ENCODE assay signal across 8 cellular contexts in genomic region chr4:112279025-112279881, GRCh38. TPM values are rescaled to one million over a fixed set of nuclear protein-coding genes. Genes with fewer than 3 reads are reported as not detected.
DNase-seq lines count a peak whose midpoint lies in the region; ATAC-seq and TF ChIP-seq lines count a peak whose summit lies in the region.

No MANE protein-coding gene starts in this region.

- peak overlapping the region; percentile 52 for H3K9ac ChIP-seq in OCI-LY1 (ENCODE audit: low read length)

- H3K4me1 ChIP-seq in OCI-LY1 (ENCODE audit: insufficient read depth, low read length, severe bottlenecking) (peaks cover 55% of the 10 kb centered on the region), psoas muscle (peaks cover 15% of the 10 kb centered on the region), prostate gland (replicated peaks) (no peaks in the 10 kb centered on the region)

- H3K4me2 ChIP-seq in OCI-LY1 (ENCODE audit: low read length): peak overlapping the region; percentile 76

- H3K27me3 Mint-ChIP-seq in activated CD4-positive, alpha-beta T cell treated with anti-CD3 and anti-CD28 coated beads for 36 hours: no peaks in the 10 kb centered on the region

- no peaks in the 10 kb centered on the region for H3K9me2 ChIP-seq in OCI-LY1 (ENCODE audit: low read depth, low read length)

- WGBS in psoas muscle, 3 donors: 54 to 58% (median 57%) methylated on average over 10 of the region's 10 CpGs
- WGBS in prostate gland: 62% methylated on average over 10 of the region's 10 CpGs

- POLR2A ChIA-PET in activated CD4-positive, alpha-beta T cell treated with anti-CD3 and anti-CD28 coated beads for 36 hours (lab: Charles Lee): no interaction called here

- no peak for ATAC-seq in activated CD4-positive, alpha-beta T cell treated with anti-CD3 and anti-CD28 coated beads for 36 hours
- peak; percentile 70 for ATAC-seq in HG02885 (IDR thresholded peaks at IDR 0.05; ENCODE audit: poor library complexity, unreplicated experiment)
- peak; percentile 58 to 82 (median 70) for ATAC-seq in psoas muscle

- peak overlapping the region; percentile 69 for H3K27ac Mint-ChIP-seq in activated CD4-positive, alpha-beta T cell treated with anti-CD3 and anti-CD28 coated beads for 36 hours

- CTCF ChIA-PET in activated CD4-positive, alpha-beta T cell treated with anti-CD3 and anti-CD28 coated beads for 36 hours (lab: Charles Lee): interaction anchor here (0.6 to 1.3 kb wide), 2 partner anchors 8 to 548 kb away, joined by 3 read pairs; no protein-coding TSS in a partner anchor

- peaks cover 7% of the 10 kb centered on the region for H3K9me3 Mint-ChIP-seq in activated CD4-positive, alpha-beta T cell treated with anti-CD3 and anti-CD28 coated beads for 36 hours (ENCODE audit: low read depth)

- H2AFZ ChIP-seq in OCI-LY1 (ENCODE audit: low read length): no peak overlapping the region

- peaks cover 67% of the 10 kb centered on the region for H3K36me3 Mint-ChIP-seq in activated CD4-positive, alpha-beta T cell treated with anti-CD3 and anti-CD28 coated beads for 36 hours (ENCODE audit: low read depth)

- H3K27me3 ChIP-seq in OCI-LY1 (ENCODE audit: insufficient read depth, low read length) (no peaks in the 10 kb centered on the region), psoas muscle (ENCODE audit: insufficient read depth in 3 of 3, low read length in 2 of 3) (no peaks in the 10 kb centered on the region), prostate gland (replicated peaks; ENCODE audit: insufficient read depth) (no peaks in the 10 kb centered on the region)

- TF ChIP-seq CTCF in OCI-LY1 (IDR thresholded peaks at IDR 0.05; ENCODE audit: low read length) (no peak), psoas muscle (IDR thresholded peaks at IDR 0.05) (no peak), prostate gland (IDR thresholded peaks at IDR 0.05) (no peak)

- H3K79me2 ChIP-seq in OCI-LY1 (ENCODE audit: insufficient read depth, low read length): peaks cover 94% of the 10 kb centered on the region

- intact Hi-C loops in activated CD4-positive, alpha-beta T cell treated with anti-CD3 and anti-CD28 coated beads for 36 hours (cut with DNase I, micrococcal nuclease): no loop called here
- intact Hi-C loops in psoas muscle (cut with DNase I) (no loop called here), prostate gland (cut with DNase I) (no loop called here)

- TF ChIP-seq POLR2A in prostate gland (IDR thresholded peaks at IDR 0.05): no peak

- no peak for DNase-seq in activated CD4-positive, alpha-beta T cell treated with anti-CD3 and anti-CD28 coated beads for 36 hours
- DNase-seq in activated CD4-positive, alpha-beta T cell treated with anti-CD3 and anti-CD28 coated beads for 4 hours: no peak
- DNase-seq in psoas muscle: no peak
- DNase-seq in C1 segment of cervical spinal cord (lab: John Stamatoyannopoulos, UW): no peak
- no peak for DNase-seq in prostate gland (ENCODE audit: low spot score)
- DNase-seq in NCI-H1048 (lab: John Stamatoyannopoulos, UW): no peak

- peak overlapping the region; percentile 56 for H3K4me3 ChIP-seq in OCI-LY1 (ENCODE audit: low read depth, low read length, poor library complexity, severe bottlenecking)
- H3K4me3 ChIP-seq in psoas muscle: no peak overlapping the region
- H3K4me3 ChIP-seq in prostate gland: no peak overlapping the region

- no peaks in the 10 kb centered on the region for H4K20me1 ChIP-seq in OCI-LY1 (ENCODE audit: insufficient read depth, low read length)

- H3K27ac ChIP-seq in OCI-LY1 (ENCODE audit: low read depth, low read length, poor library complexity, severe bottlenecking): peak overlapping the region; percentile 76
- H3K27ac ChIP-seq in psoas muscle: no peak overlapping the region
- no peak overlapping the region for H3K27ac ChIP-seq in prostate gland

- no peaks in the 10 kb centered on the region for H3F3A ChIP-seq in OCI-LY1 (ENCODE audit: insufficient read depth, low read length)

- H3K9me3 ChIP-seq in OCI-LY1 (ENCODE audit: low read length) (peaks cover 3% of the 10 kb centered on the region; the same call in 1 of the 2 replicates), psoas muscle (no peaks in the 10 kb centered on the region), prostate gland (no peaks in the 10 kb centered on the region)

- H3K4me1 Mint-ChIP-seq in activated CD4-positive, alpha-beta T cell treated with anti-CD3 and anti-CD28 coated beads for 36 hours: peaks cover 78% of the 10 kb centered on the region

- peaks cover 75% of the 10 kb centered on the region for H3K36me3 ChIP-seq in OCI-LY1 (ENCODE audit: insufficient read depth, low read length)
- peaks cover 0 to 6% of the 10 kb centered on the region in 2 donors for H3K36me3 ChIP-seq in psoas muscle (ENCODE audit: insufficient read depth in 1 of 2, low read depth in 1 of 2)
- no peaks in the 10 kb centered on the region for H3K36me3 ChIP-seq in prostate gland

- H3K4me3 Mint-ChIP-seq in activated CD4-positive, alpha-beta T cell treated with anti-CD3 and anti-CD28 coated beads for 36 hours: no peak overlapping the region

RNA-seq across cellular contexts. Expression of gene TIFA, which starts 6.5 kb away (rescaled TPM):
- total RNA-seq in activated CD4-positive, alpha-beta T cell treated with anti-CD3 and anti-CD28 coated beads for 36 hours: 10 to 100 TPM; 41.7 to 54.3 TPM
- 1 to 10 TPM; 1.7 to 3.3 (median 2.2) TPM for total RNA-seq in psoas muscle
- polyA plus RNA-seq in psoas muscle: 1 to 10 TPM in 2 of 3 donors, under 1 TPM in 1; 1.00 to 4.2 (median 1.4) TPM
- 10 to 100 TPM in 1 of 2 donors, 1 to 10 TPM in 1; 2.3 to 16.3 TPM for total RNA-seq in prostate gland

RNA-seq across cellular contexts. Expression of gene ALPK1, which starts 17.9 kb away (rescaled TPM):
- total RNA-seq in activated CD4-positive, alpha-beta T cell treated with anti-CD3 and anti-CD28 coated beads for 36 hours: 10 to 100 TPM; 23.2 to 24.3 TPM
- total RNA-seq in psoas muscle (10 to 100 TPM in 1 of 4 donors, 1 to 10 TPM in 3; 2.3 to 11.0 (median 4.0) TPM), prostate gland (10 to 100 TPM; 12.1 to 13.7 TPM)
- polyA plus RNA-seq in psoas muscle: 1 to 10 TPM in 2 of 3 donors, under 1 TPM in 1; 0.72 to 3.1 (median 1.6) TPM

RNA-seq across cellular contexts. Expression of gene AP1AR, which starts 47.7 kb away (rescaled TPM):
- total RNA-seq in activated CD4-positive, alpha-beta T cell treated with anti-CD3 and anti-CD28 coated beads for 36 hours: 10 to 100 TPM; 15.8 to 16.5 TPM
- total RNA-seq in psoas muscle (10 to 100 TPM in 2 of 4 donors, 1 to 10 TPM in 2; 5.3 to 12.1 (median 10.2) TPM), prostate gland (10 to 100 TPM; 15.3 to 24.3 TPM)
- 10 to 100 TPM in 1 of 3 donors, 1 to 10 TPM in 2; 5.8 to 19.8 (median 9.9) TPM for polyA plus RNA-seq in psoas muscle
